ENCODE assay signal across 20 cellular contexts in genomic region chr9:5611321-5612186, GRCh38. TPM values are rescaled to one million over a fixed set of nuclear protein-coding genes. Genes with fewer than 3 reads are reported as not detected.
DNase-seq lines count a peak whose midpoint lies in the region; ATAC-seq and TF ChIP-seq lines count a peak whose summit lies in the region.
"Had no signal": no experiment of that assay in that cellular context is flagged by ENCODE, and none has a peak within 500 bp of the region (broad histone marks: within the 10 kb centered on the region; RNA-seq: fewer than 3 reads in every experiment).

No MANE protein-coding gene starts in this region.

- intact Hi-C loops in Right ventricle myocardium superior (cut with DNase I) (no loop called here), left cardiac atrium (cut with DNase I) (no loop called here), ascending aorta (cut with DNase I) (loop anchor here (10.0 kb wide), 1 partner anchor 63 kb away; no protein-coding TSS in a partner anchor)

- peak; percentile 14 for ATAC-seq in Right ventricle myocardium superior (ENCODE audit: poor library complexity)
- ATAC-seq in left cardiac atrium: no peak
- peak; percentile 3 for ATAC-seq in left lobe of liver
- ATAC-seq in thoracic aorta (ENCODE audit: insufficient number of reproducible peaks, low FRiP score, low read depth): no peak
- no peak for ATAC-seq in GM21381 (IDR thresholded peaks at IDR 0.05; ENCODE audit: unreplicated experiment)
- ATAC-seq: activated CD8-positive, alpha-beta T cell treated with anti-CD3 and anti-CD28 coated beads, Interleukin-2, amount 10 ng/mL, durations not matched to agents 7 days and 5 days; left colon had no signal

- TF ChIP-seq CTCF in ascending aorta (IDR thresholded peaks at IDR 0.05) (no peak), thoracic aorta (IDR thresholded peaks at IDR 0.05) (no peak)

- no peak for DNase-seq in Right ventricle myocardium superior
- no peak for DNase-seq in left cardiac atrium
- DNase-seq in ascending aorta (ENCODE audit: low spot score in 2 of 2): no peak
- no peak for DNase-seq in left lobe of liver (ENCODE audit: low spot score)
- no peak for DNase-seq in thoracic aorta (ENCODE audit: low spot score)
- DNase-seq in activated T-cell treated with anti-CD3 and anti-CD28 coated beads for 4 hours: no peak
- DNase-seq in kidney glomerular epithelial cell (lab: John Stamatoyannopoulos, UW): no peak
- DNase-seq: activated CD8-positive, alpha-beta T cell treated with anti-CD3 and anti-CD28 coated beads, Interleukin-2, amount 10 ng/mL, durations not matched to agents 7 days and 5 days; BE2C; COR-L47; H9; head of caudate nucleus; left colon; NCI-H1694; NCI-H526 treated with DMSO at 0.1 percent for 48 hours; stomach had no signal

- H3K27me3 ChIP-seq in ascending aorta: no peaks in the 10 kb centered on the region
- H3K27me3 ChIP-seq in thoracic aorta (replicated peaks; ENCODE audit: insufficient read depth): no peaks in the 10 kb centered on the region
- H3K27me3 ChIP-seq: cardiac muscle cell, neural progenitor cell, SJSA1, stomach had no signal

- H3K4me1 ChIP-seq in ascending aorta (peaks cover 0 to 13% of the 10 kb centered on the region in 2 donors), thoracic aorta (ENCODE audit: control insufficient read depth in 1 of 2, low read depth in 2 of 2) (peaks cover 11 to 22% of the 10 kb centered on the region in 2 donors)
- H3K4me1 ChIP-seq: BE2C, neural progenitor cell, SJSA1 had no signal

- H3K36me3 ChIP-seq in ascending aorta (no peaks in the 10 kb centered on the region), thoracic aorta (no peaks in the 10 kb centered on the region)
- H3K36me3 ChIP-seq: BE2C, cardiac muscle cell, neural progenitor cell, SJSA1, stomach had no signal

- H3K4me3 ChIP-seq in ascending aorta (no peak overlapping the region), thoracic aorta (no peak overlapping the region)
- H3K4me3 ChIP-seq: cardiac muscle cell, neural progenitor cell, SJSA1, stomach had no signal

- H3K9me3 ChIP-seq in ascending aorta: no peaks in the 10 kb centered on the region
- H3K9me3 ChIP-seq in thoracic aorta: no peaks in the 10 kb centered on the region
- H3K9me3 ChIP-seq: BE2C, SJSA1, stomach had no signal

- H3K27ac ChIP-seq in ascending aorta: peak overlapping the region; percentile 48 to 56
- peak overlapping the region; percentile 8 to 41 for H3K27ac ChIP-seq in thoracic aorta
- H3K27ac ChIP-seq: cardiac muscle cell, neural progenitor cell, SJSA1, stomach had no signal

RNA-seq across cellular contexts. Expression of gene RIC1, which starts 17.4 kb away (rescaled TPM):
- total RNA-seq in Right ventricle myocardium superior: 7.3 TPM
- total RNA-seq in left cardiac atrium: 10 to 100 TPM in 1 of 2 donors, 1 to 10 TPM in 1; 9.2 to 10.9 TPM
- total RNA-seq in ascending aorta: 46.7 TPM
- total RNA-seq in left lobe of liver: 9.4 TPM
- total RNA-seq in thoracic aorta: 10 to 100 TPM; 44.5 to 49.4 TPM

Comparison
In these comparisons a context has a peak if more than half of its experiments do, and no peak if none do; other contexts are left out.
1. ATAC-seq: peak in Right ventricle myocardium superior (single experiment) and left lobe of liver (single experiment); none in left cardiac atrium (0 of 2), thoracic aorta (single experiment) and GM21381 (single experiment).